Comparison of ENCODE assay signal across 23 cellular contexts in the genomic region with DNA sequence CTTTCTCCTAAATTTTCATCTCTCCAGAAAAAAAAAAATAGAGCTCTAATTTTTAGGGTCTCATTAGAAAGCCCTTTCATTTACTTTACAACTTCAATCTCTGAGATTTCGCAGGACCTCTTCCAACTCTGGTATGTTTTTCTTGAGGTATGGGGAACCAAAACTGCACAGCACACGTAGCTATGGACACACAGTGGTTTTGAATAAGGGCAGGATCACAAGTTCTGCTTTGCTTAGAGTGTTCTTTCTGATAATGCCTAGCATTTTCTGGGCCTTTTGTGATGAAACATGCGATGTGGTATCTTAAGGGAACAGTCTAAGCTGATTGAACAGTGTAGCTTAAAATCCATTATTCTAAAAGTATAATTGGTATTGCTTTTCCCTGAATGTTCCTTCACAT. TPM values are rescaled to one million over a fixed set of nuclear protein-coding genes. Genes with fewer than 3 reads are reported as not detected.
DNase-seq lines count a peak whose midpoint lies in the region; ATAC-seq, FAIRE-seq and TF ChIP-seq lines count a peak whose summit lies in the region.
"Had no signal": no experiment of that assay in that cellular context is flagged by ENCODE, and none has a peak within 500 bp of the region (broad histone marks: within the 10 kb centered on the region; RNA-seq: fewer than 3 reads in every experiment).

No MANE protein-coding gene starts in this region.

- TF ChIP-seq CTCF in NB4 (IDR thresholded peaks at IDR 0.05; ENCODE audit: low read depth, low read length) (no peak), uterus (IDR thresholded peaks at IDR 0.05) (no peak)

- H3K36me3 Mint-ChIP-seq in activated T-helper 17 cell treated with anti-CD3 and anti-CD28 coated beads, Interleukin-2, amount 50 U/mL, for 72 hours (ENCODE audit: low read depth): peaks cover 70% of the 10 kb centered on the region

- FAIRE-seq in GM19239 (lab: Jason Lieb, UNC): peak; percentile 39
- FAIRE-seq: colon had no signal

- no peaks in the 10 kb centered on the region for H3K27me3 ChIP-seq in uterus
- H3K27me3 ChIP-seq: ovary had no signal

- H3K9me3 Mint-ChIP-seq in activated T-helper 17 cell treated with anti-CD3 and anti-CD28 coated beads, Interleukin-2, amount 50 U/mL, for 72 hours: no peaks in the 10 kb centered on the region
- H3K9me3 Mint-ChIP-seq: activated CD8-positive, alpha-beta T cell treated with anti-CD3 and anti-CD28 coated beads for 36 hours; activated naive CD8-positive, alpha-beta T cell treated with anti-CD3 and anti-CD28 coated beads for 36 hours; activated T-cell treated with anti-CD3 and anti-CD28 coated beads, Interleukin-2, amount 50 U/mL, for 4 hours; endodermal cell; type B pancreatic cell; WTC11 had no signal

- TF ChIP-seq POLR2A in NB4 (IDR thresholded peaks at IDR 0.05; ENCODE audit: extremely low read depth, insufficient read length) (no peak), uterus (IDR thresholded peaks at IDR 0.05) (no peak)

- no peaks in the 10 kb centered on the region for H3K27me3 Mint-ChIP-seq in activated T-helper 17 cell treated with anti-CD3 and anti-CD28 coated beads, Interleukin-2, amount 50 U/mL, for 72 hours
- H3K27me3 Mint-ChIP-seq: activated CD8-positive, alpha-beta T cell treated with anti-CD3 and anti-CD28 coated beads for 36 hours; activated naive CD8-positive, alpha-beta T cell treated with anti-CD3 and anti-CD28 coated beads for 36 hours; T-helper 17 cell; type B pancreatic cell had no signal

- H3K36me3 ChIP-seq in uterus: no peaks in the 10 kb centered on the region
- H3K36me3 ChIP-seq: ovary had no signal

- DNase-seq in GM19239 (ENCODE audit: insufficient read length, low spot score): no peak
- peak; percentile 61 for DNase-seq in NB4 (ENCODE audit: low read depth)
- DNase-seq in pons (ENCODE audit: low spot score): peak; percentile 28
- DNase-seq in uterus: no peak
- DNase-seq in NCI-H524 treated with DMSO at 0.1 percent for 48 hours (lab: John Stamatoyannopoulos, UW): no peak
- DNase-seq: activated CD8-positive, alpha-beta T cell treated with anti-CD3 and anti-CD28 coated beads for 36 hours; activated naive CD8-positive, alpha-beta T cell treated with anti-CD3 and anti-CD28 coated beads for 36 hours; activated T-cell treated with anti-CD3 and anti-CD28 coated beads, Interleukin-2, amount 50 U/mL, for 4 hours; Calu3; endodermal cell; glutamatergic neuron; left colon; NCI-H1694 treated with DMSO at 0.1 percent for 48 hours; NCI-H345; ovary; stimulated activated CD4-positive, alpha-beta T cell treated with anti-CD3 and anti-CD28 coated beads, Interleukin-1b, Interleukin-23, amount 100 ng/mL, for 48 hours; T-helper 17 cell had no signal

- H3K4me1 ChIP-seq in uterus: no peaks in the 10 kb centered on the region
- H3K4me1 ChIP-seq: HAP-1 had no signal

- no peak overlapping the region for H3K27ac ChIP-seq in uterus
- H3K27ac ChIP-seq: ovary had no signal

- peaks cover 26% of the 10 kb centered on the region for H3K4me1 Mint-ChIP-seq in activated T-helper 17 cell treated with anti-CD3 and anti-CD28 coated beads, Interleukin-2, amount 50 U/mL, for 72 hours

- H3K27ac Mint-ChIP-seq in activated T-helper 17 cell treated with anti-CD3 and anti-CD28 coated beads, Interleukin-2, amount 50 U/mL, for 72 hours: peak overlapping the region; percentile 7
- H3K27ac Mint-ChIP-seq: activated CD8-positive, alpha-beta T cell treated with anti-CD3 and anti-CD28 coated beads for 36 hours; activated naive CD8-positive, alpha-beta T cell treated with anti-CD3 and anti-CD28 coated beads for 36 hours; endodermal cell; T-helper 17 cell; type B pancreatic cell; WTC11 had no signal

- no peak overlapping the region for H3K4me3 Mint-ChIP-seq in activated T-helper 17 cell treated with anti-CD3 and anti-CD28 coated beads, Interleukin-2, amount 50 U/mL, for 72 hours
- H3K4me3 Mint-ChIP-seq: activated CD8-positive, alpha-beta T cell treated with anti-CD3 and anti-CD28 coated beads for 36 hours; activated naive CD8-positive, alpha-beta T cell treated with anti-CD3 and anti-CD28 coated beads for 36 hours; activated T-cell treated with anti-CD3 and anti-CD28 coated beads, Interleukin-2, amount 50 U/mL, for 4 hours; endodermal cell; T-helper 17 cell; type B pancreatic cell; WTC11 had no signal

- intact Hi-C loops in uterus (cut with DNase I; ENCODE audit: low total_unique reads): no loop called here

- H3K4me3 ChIP-seq in NB4 (ENCODE audit: low read depth, low read length): no peak overlapping the region
- no peak overlapping the region for H3K4me3 ChIP-seq in uterus
- H3K4me3 ChIP-seq: HAP-1, ovary had no signal

- no peak for ATAC-seq in activated T-helper 17 cell treated with anti-CD3 and anti-CD28 coated beads, Interleukin-2, amount 50 U/mL, for 72 hours (replicated peaks)
- ATAC-seq in GM19452 (IDR thresholded peaks at IDR 0.05; ENCODE audit: unreplicated experiment): no peak
- ATAC-seq: activated CD8-positive, alpha-beta T cell treated with anti-CD3 and anti-CD28 coated beads for 36 hours; activated T-cell treated with anti-CD3 and anti-CD28 coated beads, Interleukin-2, amount 50 U/mL, for 4 hours; left colon; T-helper 17 cell; WTC11 had no signal

- no peaks in the 10 kb centered on the region for H3K9me3 ChIP-seq in uterus
- H3K9me3 ChIP-seq: HAP-1, ovary had no signal

RNA-seq across cellular contexts. Expression of a gene that starts 25.3 kb away (rescaled TPM):
- 10 to 100 TPM; 23.8 to 36.8 TPM for total RNA-seq in activated T-helper 17 cell treated with anti-CD3 and anti-CD28 coated beads, Interleukin-2, amount 50 U/mL, for 72 hours
- 10 to 100 TPM in 2 of 4 donors, 1 to 10 TPM in 2; 4.7 to 48.2 (median 11.7) TPM for total RNA-seq in uterus

RNA-seq across cellular contexts. Expression of a gene that starts 43.4 kb away (rescaled TPM):
- 1 to 10 TPM in 1 of 2 donors, under 1 TPM in 1; 0.29 to 1.1 TPM for total RNA-seq in activated T-helper 17 cell treated with anti-CD3 and anti-CD28 coated beads, Interleukin-2, amount 50 U/mL, for 72 hours
- 1 to 10 TPM in 3 of 4 donors, under 1 TPM in 1; 0.88 to 6.3 (median 3.4) TPM for total RNA-seq in uterus

RNA-seq across cellular contexts. Expression of a gene that starts 57.8 kb away (rescaled TPM):
- 100 to 1,000 TPM; 111 to 116 TPM for total RNA-seq in activated T-helper 17 cell treated with anti-CD3 and anti-CD28 coated beads, Interleukin-2, amount 50 U/mL, for 72 hours
- 100 to 1,000 TPM; 117 to 261 (median 204) TPM for total RNA-seq in uterus

Comparison
In these comparisons a context has a peak if more than half of its experiments do, and no peak if none do; other contexts are left out.
1. DNase-seq: peak in NB4 (single experiment) and pons (single experiment); none in GM19239 (single experiment), uterus (0 of 2) and NCI-H524 treated with DMSO at 0.1 percent for 48 hours (single experiment).